ENCODE assay signal across 1 cellular context in the genomic region with DNA sequence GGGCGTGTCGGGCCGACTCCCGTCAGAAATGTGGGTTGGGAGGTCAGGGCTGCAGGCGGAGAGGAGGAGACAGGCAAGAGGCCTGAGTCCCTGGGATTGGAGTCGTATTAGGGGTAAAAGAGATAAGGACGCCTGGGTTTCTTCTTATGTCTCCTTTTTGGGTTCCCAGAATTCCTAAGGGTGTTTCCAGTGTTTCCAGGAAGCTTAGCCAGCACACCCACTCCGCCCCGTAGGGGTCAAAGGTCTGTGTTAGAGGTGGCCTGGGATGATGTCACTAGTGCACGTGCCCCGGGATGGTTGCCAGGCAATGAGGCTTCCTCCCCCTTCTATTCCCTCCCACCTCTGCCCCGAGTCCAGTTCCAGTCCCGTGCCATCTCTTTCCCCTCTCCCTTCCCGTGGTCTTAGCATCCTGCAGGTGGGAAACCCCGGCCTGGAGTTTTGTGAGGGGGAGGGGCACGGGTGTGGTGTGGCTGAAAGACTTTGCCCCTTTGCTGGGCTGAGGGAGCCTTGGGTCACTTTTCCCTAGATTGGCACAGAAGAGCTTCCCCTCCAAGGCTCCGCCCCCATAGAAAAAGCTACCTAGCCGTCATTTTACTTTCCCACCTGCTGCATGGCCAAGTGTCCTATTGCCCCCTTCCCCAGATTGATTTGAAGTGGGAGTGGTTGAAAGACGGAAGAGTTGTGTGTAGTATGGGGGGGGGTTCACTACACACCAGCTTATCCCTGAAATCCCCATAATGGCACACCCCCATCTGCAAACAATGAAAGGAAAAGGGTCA.
A peak's percentile ranks its signal among the peaks of the same experiment; 100 is the strongest.
TF ChIP-seq lines count a peak whose summit lies in the region.

No MANE protein-coding gene starts in this region.

TF ChIP-seq in K562, 482 proteins besides CTCF, POLR2A, EP300 and RAD21 (continued from another document and continues in another):
- no peak for TF ChIP-seq CTCFL (IDR thresholded peaks at IDR 0.05; ENCODE audit: borderline replicate concordance, insufficient read depth, low read depth, low read length, poor library complexity, severe bottlenecking)
- TF ChIP-seq SIN3B (IDR thresholded peaks at IDR 0.05; ENCODE audit: low read depth) = 0 out of 2 replicates have a peak, but pooled peaks have one; percentile 8
- no peak for TF ChIP-seq MECOM (CRISPR knock-in tag; IDR thresholded peaks at IDR 0.05)
- no peak for TF ChIP-seq HSF4 (CRISPR knock-in tag; IDR thresholded peaks at IDR 0.05; ENCODE audit: borderline replicate concordance)
- TF ChIP-seq ZNF232 (CRISPR knock-in tag; IDR thresholded peaks at IDR 0.05) = no peak
- TF ChIP-seq KLF13 (tag; IDR thresholded peaks at IDR 0.05; ENCODE audit: borderline replicate concordance, low read depth) = peak; percentile 84
- TF ChIP-seq NR4A1 (CRISPR knock-in tag; IDR thresholded peaks at IDR 0.05) = no peak
- no peak for TF ChIP-seq NR4A1 (tag; IDR thresholded peaks at IDR 0.05)
- no peak for TF ChIP-seq LARP7 (IDR thresholded peaks at IDR 0.05)
- no peak for TF ChIP-seq RFX7 (CRISPR knock-in tag; IDR thresholded peaks at IDR 0.05)
- TF ChIP-seq CSDE1 (IDR thresholded peaks at IDR 0.05) = peak in 1 of 2 experiments; percentile 67; a peak in 2 of 4 replicates
- no peak for TF ChIP-seq BRD9 (IDR thresholded peaks at IDR 0.05; ENCODE audit: low read depth, partially characterized antibody)
- TF ChIP-seq ZNF212 (CRISPR knock-in tag; IDR thresholded peaks at IDR 0.05) = no peak
- TF ChIP-seq ZNF592 (IDR thresholded peaks at IDR 0.05) = no peak
- no peak for TF ChIP-seq PPARD (CRISPR knock-in tag; IDR thresholded peaks at IDR 0.05)
- no peak for TF ChIP-seq HINFP (tag; conservative IDR thresholded peaks at IDR 0.05; ENCODE audit: low read depth)
- TF ChIP-seq CBFA2T3 (IDR thresholded peaks at IDR 0.05) = peak; percentile 40
- TF ChIP-seq ADNP (tag; IDR thresholded peaks at IDR 0.05) = no peak
- no peak for TF ChIP-seq SMARCC2 (IDR thresholded peaks at IDR 0.05; ENCODE audit: low read depth)
- peak; percentile 95 for TF ChIP-seq NR2C1 (IDR thresholded peaks at IDR 0.05)
- TF ChIP-seq NR2C1 (tag; IDR thresholded peaks at IDR 0.05) = peak; percentile 97
- no peak for TF ChIP-seq CREBBP (IDR thresholded peaks at IDR 0.05; ENCODE audit: low read depth, low read length)
- peak; percentile 62 for TF ChIP-seq HCFC1 (IDR thresholded peaks at IDR 0.05; ENCODE audit: low read depth, low read length)
- TF ChIP-seq NR1H2 (CRISPR knock-in tag; IDR thresholded peaks at IDR 0.05) = no peak
- TF ChIP-seq THAP7 (CRISPR knock-in tag; IDR thresholded peaks at IDR 0.05) = no peak
- peak; percentile 98 for TF ChIP-seq RNF2 (IDR thresholded peaks at IDR 0.05)
- TF ChIP-seq HDAC1 (IDR thresholded peaks at IDR 0.05) = peak in 1 of 2 experiments; percentile 41; a peak in 1 of 4 replicates
- TF ChIP-seq ILF3 (IDR thresholded peaks at IDR 0.05; ENCODE audit: borderline replicate concordance) = no peak
- TF ChIP-seq CHD2 (IDR thresholded peaks at IDR 0.05; ENCODE audit: low read depth, low read length) = peak; percentile 79
- TF ChIP-seq, protein P1, sequence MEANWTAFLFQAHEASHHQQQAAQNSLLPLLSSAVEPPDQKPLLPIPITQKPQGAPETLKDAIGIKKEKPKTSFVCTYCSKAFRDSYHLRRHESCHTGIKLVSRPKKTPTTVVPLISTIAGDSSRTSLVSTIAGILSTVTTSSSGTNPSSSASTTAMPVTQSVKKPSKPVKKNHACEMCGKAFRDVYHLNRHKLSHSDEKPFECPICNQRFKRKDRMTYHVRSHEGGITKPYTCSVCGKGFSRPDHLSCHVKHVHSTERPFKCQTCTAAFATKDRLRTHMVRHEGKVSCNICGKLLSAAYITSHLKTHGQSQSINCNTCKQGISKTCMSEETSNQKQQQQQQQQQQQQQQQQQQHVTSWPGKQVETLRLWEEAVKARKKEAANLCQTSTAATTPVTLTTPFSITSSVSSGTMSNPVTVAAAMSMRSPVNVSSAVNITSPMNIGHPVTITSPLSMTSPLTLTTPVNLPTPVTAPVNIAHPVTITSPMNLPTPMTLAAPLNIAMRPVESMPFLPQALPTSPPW (CRISPR knock-in tag; IDR thresholded peaks at IDR 0.05) = peak; percentile 96
- no peak for TF ChIP-seq SRSF1 (IDR thresholded peaks at IDR 0.05; ENCODE audit: low read depth, low read length)
- peak; percentile 53 for TF ChIP-seq L3MBTL2 (IDR thresholded peaks at IDR 0.05)
- TF ChIP-seq KDM4B (IDR thresholded peaks at IDR 0.05; ENCODE audit: borderline replicate concordance in 2 of 2, low read depth in 1 of 2) = no peak
- no peak for TF ChIP-seq NFYB (IDR thresholded peaks at IDR 0.05; ENCODE audit: extremely low read depth, insufficient read length)
- TF ChIP-seq FOXJ2 (tag; IDR thresholded peaks at IDR 0.05) = no peak
- no peak for TF ChIP-seq CHD1 (IDR thresholded peaks at IDR 0.05; ENCODE audit: low read length)
- TF ChIP-seq, protein P2, sequence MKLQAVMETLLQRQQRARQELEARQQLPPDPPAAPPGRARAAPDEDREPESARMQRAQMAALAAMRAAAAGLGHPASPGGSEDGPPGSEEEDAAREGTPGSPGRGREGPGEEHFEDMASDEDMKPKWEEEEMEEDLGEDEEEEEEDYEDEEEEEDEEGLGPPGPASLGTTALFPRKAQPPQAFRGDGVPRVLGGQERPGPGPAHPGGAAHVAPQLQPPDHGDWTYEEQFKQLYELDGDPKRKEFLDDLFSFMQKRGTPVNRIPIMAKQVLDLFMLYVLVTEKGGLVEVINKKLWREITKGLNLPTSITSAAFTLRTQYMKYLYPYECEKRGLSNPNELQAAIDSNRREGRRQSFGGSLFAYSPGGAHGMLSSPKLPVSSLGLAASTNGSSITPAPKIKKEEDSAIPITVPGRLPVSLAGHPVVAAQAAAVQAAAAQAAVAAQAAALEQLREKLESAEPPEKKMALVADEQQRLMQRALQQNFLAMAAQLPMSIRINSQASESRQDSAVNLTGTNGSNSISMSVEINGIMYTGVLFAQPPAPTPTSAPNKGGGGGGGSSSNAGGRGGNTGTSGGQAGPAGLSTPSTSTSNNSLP (IDR thresholded peaks at IDR 0.05; ENCODE audit: borderline replicate concordance, low read depth, low read length) = 0 out of 2 replicates have a peak, but pooled peaks have one; percentile 24
- 0 out of 2 replicates have a peak, but pooled peaks have one; percentile 60 for TF ChIP-seq THRAP3 (IDR thresholded peaks at IDR 0.05; ENCODE audit: borderline replicate concordance)
- TF ChIP-seq, protein P3, sequence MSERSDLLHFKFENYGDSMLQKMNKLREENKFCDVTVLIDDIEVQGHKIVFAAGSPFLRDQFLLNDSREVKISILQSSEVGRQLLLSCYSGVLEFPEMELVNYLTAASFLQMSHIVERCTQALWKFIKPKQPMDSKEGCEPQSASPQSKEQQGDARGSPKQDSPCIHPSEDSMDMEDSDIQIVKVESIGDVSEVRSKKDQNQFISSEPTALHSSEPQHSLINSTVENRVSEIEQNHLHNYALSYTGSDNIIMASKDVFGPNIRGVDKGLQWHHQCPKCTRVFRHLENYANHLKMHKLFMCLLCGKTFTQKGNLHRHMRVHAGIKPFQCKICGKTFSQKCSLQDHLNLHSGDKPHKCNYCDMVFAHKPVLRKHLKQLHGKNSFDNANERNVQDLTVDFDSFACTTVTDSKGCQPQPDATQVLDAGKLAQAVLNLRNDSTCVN (CRISPR knock-in tag; IDR thresholded peaks at IDR 0.05) = no peak
- no peak for TF ChIP-seq ZNF12 (CRISPR knock-in tag; IDR thresholded peaks at IDR 0.05)
- no peak for TF ChIP-seq PCBP1 (IDR thresholded peaks at IDR 0.05; ENCODE audit: low read depth, low read length, poor library complexity, severe bottlenecking)
- no peak for TF ChIP-seq NFXL1 (CRISPR knock-in tag; IDR thresholded peaks at IDR 0.05)
- no peak for TF ChIP-seq TSHZ1 (CRISPR knock-in tag; IDR thresholded peaks at IDR 0.05)
- TF ChIP-seq, protein P4, sequence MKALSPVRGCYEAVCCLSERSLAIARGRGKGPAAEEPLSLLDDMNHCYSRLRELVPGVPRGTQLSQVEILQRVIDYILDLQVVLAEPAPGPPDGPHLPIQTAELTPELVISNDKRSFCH (CRISPR knock-in tag; IDR thresholded peaks at IDR 0.05) = no peak
- TF ChIP-seq, protein P4 (tag; IDR thresholded peaks at IDR 0.05) = 0 out of 2 replicates have a peak, but pooled peaks have one; percentile 67
